Comparison of ENCODE assay signal across 28 cellular contexts in the genomic region with DNA sequence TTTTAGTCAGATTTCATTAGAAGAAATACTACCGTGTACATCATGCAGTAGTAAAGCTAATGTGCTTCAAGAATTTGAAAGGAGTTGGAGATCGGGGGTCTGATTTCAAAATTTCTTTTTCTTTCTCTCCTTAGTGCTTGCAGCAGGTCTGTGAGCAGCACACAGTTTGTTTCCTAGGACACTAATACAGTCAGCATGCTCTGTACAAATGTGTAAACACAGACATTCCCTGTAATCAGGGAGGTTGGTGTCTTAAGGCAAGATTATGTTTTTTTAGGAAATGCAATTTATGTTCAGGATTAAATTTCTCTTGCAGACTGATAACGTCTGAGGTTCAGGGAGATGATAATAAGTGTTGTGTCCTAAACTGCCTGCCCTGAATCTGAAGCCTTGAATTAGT.
"Had no signal": no experiment of that assay in that cellular context is flagged by ENCODE, and none has a peak within 500 bp of the region (broad histone marks: within the 10 kb centered on the region; RNA-seq: fewer than 3 reads in every experiment).

No MANE protein-coding gene starts in this region.

- H3K4me3 ChIP-seq: MG63 had no signal

- H3K36me3 ChIP-seq: MG63 had no signal

- DNase-seq: activated CD4-positive, alpha-beta T cell treated with anti-CD3 and anti-CD28 coated beads for 48 hours; activated CD4-positive, alpha-beta T cell treated with anti-CD3 and anti-CD28 coated beads, Interleukin-2, amount 50 U/mL, for 4 hours; activated CD4-positive, CD25-positive, alpha-beta regulatory T cell treated with anti-CD3 and anti-CD28 coated beads, Interleukin-2, amount 50 U/mL, for 72 hours; activated CD8-positive, alpha-beta memory T cell treated with anti-CD3 and anti-CD28 coated beads, Interleukin-2, amount 50 U/mL, for 48 hours; activated CD8-positive, alpha-beta T cell treated with anti-CD3 and anti-CD28 coated beads, Interleukin-2, amount 10 ng/mL, durations not matched to agents 7 days and 5 days; activated effector memory CD4-positive, alpha-beta T cell treated with anti-CD3 and anti-CD28 coated beads, Interleukin-2, amount 50 U/mL, for 16 hours; activated naive CD4-positive, alpha-beta T cell treated with Interleukin-2 at 50 U/mL for 16 hours; activated naive CD8-positive, alpha-beta T cell treated with anti-CD3 and anti-CD28 coated beads, Interleukin-2, amount 50 U/mL, for 24 hours; activated T-cell treated with anti-CD3 and anti-CD28 coated beads, Interleukin-2, amount 50 U/mL, for 1 hour; anterior cingulate cortex; cerebellar nuclear complex; MG63; MV-4-11; NCI-H1092 treated with DMSO at 0.1 percent for 48 hours; NCI-H1417 treated with DMSO at 0.1 percent for 48 hours; NCI-H1694 treated with DMSO at 0.1 percent for 48 hours; NCI-H2029 treated with DMSO at 0.1 percent for 48 hours; NCI-H2171; NCI-H2227 treated with DMSO at 0.1 percent for 48 hours; NCI-H526; NCI-H774; NK-92 treated with Interleukin-12 subunit alpha and Interleukin-12 subunit beta, amount 100 ng/mL, for 24 hours; PC-3; SIG-M5; T-helper 17 cell; T-helper 9 cell had no signal

- ATAC-seq: activated CD8-positive, alpha-beta T cell treated with anti-CD3 and anti-CD28 coated beads, Interleukin-2, amount 10 ng/mL, durations not matched to agents 7 days and 5 days; activated naive CD4-positive, alpha-beta T cell treated with anti-CD3 and anti-CD28 coated beads, Interleukin-2, amount 50 U/mL, for 72 hours; activated naive CD8-positive, alpha-beta T cell treated with anti-CD3 and anti-CD28 coated beads, Interleukin-2, amount 50 U/mL, for 24 hours; PC-3; T-helper 17 cell; WTC11 had no signal

- H3K9me3 ChIP-seq: MG63 had no signal
